Comparison of ENCODE assay signal across 10 cellular contexts in the genomic region with DNA sequence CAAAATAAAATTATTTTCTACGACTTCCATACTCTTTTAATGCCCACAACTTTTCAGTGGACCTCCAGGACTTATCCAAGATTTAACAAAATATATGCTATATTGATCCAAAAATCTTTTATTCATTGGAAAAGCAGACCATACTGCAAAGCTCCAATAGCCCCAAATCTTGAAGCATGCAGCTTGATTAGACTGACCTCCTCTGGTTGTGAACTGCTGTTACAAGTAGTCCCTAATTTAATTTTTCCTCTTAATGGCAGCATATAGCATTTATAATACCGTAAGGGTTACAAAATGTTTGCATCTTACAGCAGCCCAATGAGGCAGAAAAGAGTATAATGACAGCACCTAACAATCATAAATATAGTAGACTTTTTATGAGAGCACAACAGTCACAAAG. TPM values are rescaled to one million over a fixed set of nuclear protein-coding genes. Genes with fewer than 3 reads are reported as not detected.
A peak's percentile ranks its signal among the peaks of the same experiment; 100 is the strongest.
DNase-seq lines count a peak whose midpoint lies in the region; TF ChIP-seq lines count a peak whose summit lies in the region.
"Had no signal": no experiment of that assay in that cellular context is flagged by ENCODE, and none has a peak within 500 bp of the region (broad histone marks: within the 10 kb centered on the region; RNA-seq: fewer than 3 reads in every experiment).

No MANE protein-coding gene starts in this region.

- CTCF ChIA-PET in activated naive CD4-positive, alpha-beta T cell treated with anti-CD3 and anti-CD28 coated beads, Interleukin-2, amount 10 ng/mL, durations not matched to agents 7 days and 5 days (lab: Charles Lee) = interaction anchor here (0.6 to 3.4 kb wide), 15 partner anchors 9 to 57 kb away, joined by 3 to 37 read pairs (median 4); a partner anchor contains a TSS

- no peaks in the 10 kb centered on the region for H3K9me3 Mint-ChIP-seq in activated naive CD4-positive, alpha-beta T cell treated with anti-CD3 and anti-CD28 coated beads, Interleukin-2, amount 10 ng/mL, durations not matched to agents 7 days and 5 days
- H3K9me3 Mint-ChIP-seq in progenitor cell of endocrine pancreas (ENCODE audit: low read depth) = no peaks in the 10 kb centered on the region
- H3K9me3 Mint-ChIP-seq: activated CD4-positive, alpha-beta memory T cell treated with anti-CD3 and anti-CD28 coated beads, Interleukin-2, amount 10 ng/mL, durations not matched to agents 7 days and 5 days had no signal

- TF ChIP-seq CTCF in cardiac fibroblast (IDR thresholded peaks at IDR 0.05; ENCODE audit: low read depth, low read length) (peak; percentile 48), progenitor cell of endocrine pancreas (IDR thresholded peaks at IDR 0.05; ENCODE audit: unreplicated experiment) (peak; percentile 39)

- H3K36me3 Mint-ChIP-seq in activated naive CD4-positive, alpha-beta T cell treated with anti-CD3 and anti-CD28 coated beads, Interleukin-2, amount 10 ng/mL, durations not matched to agents 7 days and 5 days = peaks cover 59% of the 10 kb centered on the region
- H3K36me3 Mint-ChIP-seq in progenitor cell of endocrine pancreas (ENCODE audit: insufficient read depth) = peaks cover 31% of the 10 kb centered on the region

- H3K4me1 Mint-ChIP-seq in activated naive CD4-positive, alpha-beta T cell treated with anti-CD3 and anti-CD28 coated beads, Interleukin-2, amount 10 ng/mL, durations not matched to agents 7 days and 5 days = peaks cover 38% of the 10 kb centered on the region
- H3K4me1 Mint-ChIP-seq in progenitor cell of endocrine pancreas (ENCODE audit: low read depth) = no peaks in the 10 kb centered on the region

- H3K4me3 Mint-ChIP-seq in activated naive CD4-positive, alpha-beta T cell treated with anti-CD3 and anti-CD28 coated beads, Interleukin-2, amount 10 ng/mL, durations not matched to agents 7 days and 5 days = no peak overlapping the region
- H3K4me3 Mint-ChIP-seq in progenitor cell of endocrine pancreas (ENCODE audit: low read depth) = no peak overlapping the region
- H3K4me3 Mint-ChIP-seq: activated CD4-positive, alpha-beta memory T cell treated with anti-CD3 and anti-CD28 coated beads, Interleukin-2, amount 10 ng/mL, durations not matched to agents 7 days and 5 days had no signal

- H3K27ac Mint-ChIP-seq in activated naive CD4-positive, alpha-beta T cell treated with anti-CD3 and anti-CD28 coated beads, Interleukin-2, amount 10 ng/mL, durations not matched to agents 7 days and 5 days = peak overlapping the region; percentile 38
- H3K27ac Mint-ChIP-seq in progenitor cell of endocrine pancreas = no peak overlapping the region
- H3K27ac Mint-ChIP-seq: activated CD4-positive, alpha-beta memory T cell treated with anti-CD3 and anti-CD28 coated beads, Interleukin-2, amount 10 ng/mL, durations not matched to agents 7 days and 5 days had no signal

- no peak overlapping the region for H3K4me3 ChIP-seq in cardiac fibroblast (replicated peaks in 1 of 2; ENCODE audit: low read depth in 2 of 2, low read length in 2 of 2)

- no peaks in the 10 kb centered on the region for H3K27me3 Mint-ChIP-seq in activated naive CD4-positive, alpha-beta T cell treated with anti-CD3 and anti-CD28 coated beads, Interleukin-2, amount 10 ng/mL, durations not matched to agents 7 days and 5 days
- H3K27me3 Mint-ChIP-seq in progenitor cell of endocrine pancreas = no peaks in the 10 kb centered on the region
- H3K27me3 Mint-ChIP-seq: activated CD4-positive, alpha-beta memory T cell treated with anti-CD3 and anti-CD28 coated beads, Interleukin-2, amount 10 ng/mL, durations not matched to agents 7 days and 5 days had no signal

- DNase-seq in activated naive CD4-positive, alpha-beta T cell treated with anti-CD3 and anti-CD28 coated beads, Interleukin-2, amount 10 ng/mL, durations not matched to agents 7 days and 5 days = no peak
- no peak for DNase-seq in activated naive CD4-positive, alpha-beta T cell treated with anti-CD3 and anti-CD28 coated beads, Interleukin-2, amount 50 U/mL, for 16 hours
- DNase-seq in NCI-H1694 (lab: John Stamatoyannopoulos, UW) = peak; percentile 5
- peak; percentile 39 to 43 for DNase-seq in cardiac fibroblast (ENCODE audit: low read depth in 2 of 2)
- DNase-seq in progenitor cell of endocrine pancreas (ENCODE audit: low spot score, unreplicated experiment) = no peak
- no peak for DNase-seq in superior temporal gyrus (ENCODE audit: extremely low spot score)
- no peak for DNase-seq in nucleus accumbens (lab: John Stamatoyannopoulos, UW)
- no peak for DNase-seq in HPDE6-E6E7 (ENCODE audit: extremely low spot score)
- DNase-seq: activated CD4-positive, alpha-beta memory T cell treated with anti-CD3 and anti-CD28 coated beads, Interleukin-2, amount 10 ng/mL, durations not matched to agents 7 days and 5 days had no signal

RNA-seq across cellular contexts. Expression of a gene that starts 29.2 kb away (rescaled TPM):
- not detected in 2 replicates for total RNA-seq in progenitor cell of endocrine pancreas
- total RNA-seq: myocyte had no signal

RNA-seq across cellular contexts. Expression of a gene that starts 49.8 kb away (rescaled TPM):
- total RNA-seq in progenitor cell of endocrine pancreas = 134 and 136 TPM in 2 replicates

RNA-seq across cellular contexts. Expression of a gene that starts 50.4 kb away (rescaled TPM):
- 25.5 and 29.6 TPM in 2 replicates for total RNA-seq in progenitor cell of endocrine pancreas

Comparison
In these comparisons a context has a peak if more than half of its experiments do, and no peak if none do; other contexts are left out.
1. DNase-seq: peak in NCI-H1694 (single experiment) and cardiac fibroblast (2 of 2); none in activated naive CD4-positive, alpha-beta T cell treated with anti-CD3 and anti-CD28 coated beads, Interleukin-2, amount 10 ng/mL, durations not matched to agents 7 days and 5 days (single experiment), activated naive CD4-positive, alpha-beta T cell treated with anti-CD3 and anti-CD28 coated beads, Interleukin-2, amount 50 U/mL, for 16 hours (single experiment), progenitor cell of endocrine pancreas (single experiment), superior temporal gyrus (single experiment), nucleus accumbens (0 of 56) and HPDE6-E6E7 (single experiment).